Comparison of ENCODE assay signal across 8 cellular contexts in the genomic region with DNA sequence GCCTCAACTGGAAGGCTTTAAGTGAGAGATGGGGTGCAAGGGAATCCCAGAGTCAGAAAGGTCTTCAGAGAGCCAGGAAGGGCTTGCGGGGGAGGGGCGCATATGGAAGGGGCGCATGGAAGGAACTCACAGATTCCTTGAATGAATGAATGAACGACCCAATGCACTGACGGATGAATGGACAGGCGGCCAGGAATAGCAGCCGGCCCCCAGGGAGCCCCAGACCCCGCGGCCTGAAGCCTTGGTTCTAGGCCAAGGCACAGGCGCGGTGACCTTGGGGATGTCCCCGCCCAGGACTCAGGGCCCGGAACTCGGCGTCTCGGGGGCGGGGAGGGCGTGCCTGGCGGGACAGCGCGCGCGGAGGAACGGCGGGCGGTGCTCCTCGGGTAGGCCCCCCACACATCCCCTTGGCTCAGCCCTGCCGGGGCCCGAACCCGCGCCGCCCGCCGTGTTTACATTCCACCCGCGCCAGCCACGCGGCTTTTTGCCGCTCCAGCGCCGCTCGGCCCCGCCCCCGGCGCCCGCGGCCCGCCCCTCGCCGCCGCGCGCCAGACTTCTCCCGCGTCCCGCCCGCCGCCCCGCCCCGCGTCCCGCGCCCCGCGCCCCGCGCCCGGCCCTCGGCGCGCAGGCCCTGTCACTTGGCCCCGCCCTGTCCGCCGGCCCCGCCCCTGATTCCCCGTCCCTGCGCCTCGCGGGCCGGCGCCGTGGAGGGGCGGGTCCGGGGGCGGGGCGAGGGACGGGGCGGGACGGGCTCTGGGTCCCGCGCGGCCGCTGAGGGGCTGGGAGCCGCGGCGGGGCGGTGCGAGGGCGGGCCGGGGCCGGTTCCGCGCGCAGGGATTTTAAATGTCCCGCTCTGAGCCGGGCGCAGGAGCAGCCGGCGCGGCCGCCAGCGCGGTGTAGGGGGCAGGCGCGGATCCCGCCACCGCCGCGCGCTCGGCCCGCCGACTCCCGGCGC. TPM values are rescaled to one million over a fixed set of nuclear protein-coding genes. Genes with fewer than 3 reads are reported as not detected.
A peak's percentile ranks its signal among the peaks of the same experiment; 100 is the strongest.
DNase-seq lines count a peak whose midpoint lies in the region.

Gene CCNE1 (plus strand): TSS at position 867 of the 955 bp plus-strand sequence. CDS start 565 bp downstream, outside the sequence.

- peak within 1 kb of the TSS; percentile 83 for H3K4me2 ChIP-seq in neuronal stem cell (ENCODE audit: insufficient read depth, low read length, poor library complexity, severe bottlenecking)

- WGBS in neuronal stem cell (ENCODE audit: extremely low coverage in 2 of 2, insufficient read length in 2 of 2, insufficient replicate concordance in 1 of 2), 2 donors = no CpG with 5 or more reads among the region's 125 CpGs

- H3K9ac ChIP-seq in neuronal stem cell (ENCODE audit: low read depth, low read length, poor library complexity) = peak within 1 kb of the TSS; percentile 91

- H3K4me3 ChIP-seq in SJCRH30 (peak within 1 kb of the TSS; percentile 83), neuronal stem cell (ENCODE audit: low read length in 2 of 2) (peak within 1 kb of the TSS; percentile 56 to 86)

- H3K79me1 ChIP-seq in neuronal stem cell (ENCODE audit: low read depth, low read length) = peaks cover 2% of the 10 kb centered on the region

- H2BK15ac ChIP-seq in neuronal stem cell (ENCODE audit: low read length) = no peak within 1 kb of the TSS

- no peak within 1 kb of the TSS for H3K4ac ChIP-seq in neuronal stem cell (ENCODE audit: low read length)

- peak within 1 kb of the TSS; percentile 42 for H2AK5ac ChIP-seq in neuronal stem cell (ENCODE audit: low read depth, low read length)

- H3K18ac ChIP-seq in neuronal stem cell (ENCODE audit: low read length) = peak within 1 kb of the TSS; percentile 65

- H3K27me3 ChIP-seq in SJCRH30 = no peaks in the 10 kb centered on the region
- peaks cover 0 to 3% (median 0%) of the 10 kb centered on the region in 3 experiments for H3K27me3 ChIP-seq in neuronal stem cell (ENCODE audit: control insufficient read depth in 3 of 3, insufficient read depth in 3 of 3, low read depth in 1 of 3, low read length in 3 of 3)

- H3K9me3 ChIP-seq in SJCRH30 (replicated peaks) (no peaks in the 10 kb centered on the region), neuronal stem cell (replicated peaks in 1 of 2; ENCODE audit: control insufficient read depth in 2 of 2, insufficient read depth in 1 of 2, low read depth in 1 of 2, low read length in 2 of 2) (no peaks in the 10 kb centered on the region)

- H3K27ac ChIP-seq in SJCRH30 (peak within 1 kb of the TSS; percentile 82), neuronal stem cell (replicated peaks; ENCODE audit: low read length) (no peak within 1 kb of the TSS)

- no peak within 1 kb of the TSS for H4K8ac ChIP-seq in neuronal stem cell (ENCODE audit: low read depth, low read length)

- peak within 1 kb of the TSS; percentile 34 for H3K23ac ChIP-seq in neuronal stem cell (ENCODE audit: low read depth, low read length, poor library complexity)

- no peak within 1 kb of the TSS for H2BK120ac ChIP-seq in neuronal stem cell (ENCODE audit: low read depth, low read length)

- no peak within 1 kb of the TSS for H2BK5ac ChIP-seq in neuronal stem cell (ENCODE audit: low read length)

- H3K4me1 ChIP-seq in SJCRH30 (peaks cover 25% of the 10 kb centered on the region), neuronal stem cell (ENCODE audit: control insufficient read depth in 2 of 2, insufficient read depth in 1 of 2, low read depth in 1 of 2, low read length in 2 of 2) (peaks cover 3 to 5% of the 10 kb centered on the region in 2 donors)

- peak within 1 kb of the TSS; percentile 94 for H2AFZ ChIP-seq in neuronal stem cell (ENCODE audit: low read length)

- no peak within 1 kb of the TSS for H2BK12ac ChIP-seq in neuronal stem cell (ENCODE audit: low read length)

- DNase-seq in ELR (ENCODE audit: low read depth) (peak; percentile 84), GOT3 (lab: John Stamatoyannopoulos, UW) (peak; percentile 65), LoVo (ENCODE audit: low spot score) (peak; percentile 89), SJCRH30 (peak; percentile 93), activated gamma-delta T cell treated with Interleukin-2 at 50 U/mL for 16 hours (peak; percentile 96), foreskin melanocyte (peak; percentile 55), neuronal stem cell (ENCODE audit: low spot score) (peak; percentile 88), stromal cell of bone marrow (ENCODE audit: low read depth) (peak; percentile 74)

- peak within 1 kb of the TSS; percentile 38 for H3K14ac ChIP-seq in neuronal stem cell (ENCODE audit: low read length)

- H3K36me3 ChIP-seq in SJCRH30 (0 out of 2 replicates have a peak, but pooled peaks cover 3% of the 10 kb centered on the region), neuronal stem cell (replicated peaks in 1 of 2; ENCODE audit: control insufficient read depth in 2 of 2, insufficient read depth in 2 of 2, low read length in 2 of 2) (peaks cover 1 to 28% of the 10 kb centered on the region in 2 donors)

- no peak within 1 kb of the TSS for H4K91ac ChIP-seq in neuronal stem cell (ENCODE audit: low read depth, low read length, poor library complexity)

RNA-seq across cellular contexts. Expression of gene CCNE1, which starts in this region (rescaled TPM):
- 66.3 and 72.7 TPM in 2 replicates for total RNA-seq in SJCRH30 (2014; rRNA removed; shearing (Covaris generic))
- polyA plus RNA-seq in neuronal stem cell (2013, experiment 1 of 2) = 15.7 TPM
- 15.8 TPM for polyA plus RNA-seq in neuronal stem cell (2013, experiment 2 of 2)
